Comparison of ENCODE assay signal across 10 cellular contexts in the genomic region with DNA sequence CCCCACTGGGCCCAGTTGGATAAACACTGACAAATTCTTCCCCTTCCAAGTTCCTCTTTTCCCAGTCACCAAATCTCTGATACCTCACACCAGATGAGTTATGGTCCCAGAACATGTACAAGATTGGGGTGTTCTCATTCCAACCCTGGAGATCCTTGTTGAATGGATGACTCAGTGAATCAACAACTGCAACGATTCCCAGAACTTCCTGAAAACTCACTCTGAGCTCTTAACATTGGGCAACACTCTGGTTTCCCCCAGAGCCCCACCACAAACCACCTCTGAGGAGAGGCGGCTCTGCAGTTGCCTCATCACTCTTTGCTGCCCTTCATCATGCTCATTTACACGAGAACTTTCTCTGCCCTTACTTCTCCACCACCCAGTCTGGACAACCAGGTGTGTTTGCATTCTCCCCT.
DNase-seq lines count a peak whose midpoint lies in the region; ATAC-seq and TF ChIP-seq lines count a peak whose summit lies in the region.
"Had no signal": no experiment of that assay in that cellular context is flagged by ENCODE, and none has a peak within 500 bp of the region (broad histone marks: within the 10 kb centered on the region; RNA-seq: fewer than 3 reads in every experiment).

No MANE protein-coding gene starts in this region.

- peaks cover 2% of the 10 kb centered on the region for H3K36me3 Mint-ChIP-seq in central memory CD8-positive, alpha-beta T cell (ENCODE audit: insufficient read depth)

- no peaks in the 10 kb centered on the region for H3K9me3 ChIP-seq in suprapubic skin
- H3K9me3 ChIP-seq: adrenal gland had no signal

- 80% methylated on average over 3 of the region's 3 CpGs for WGBS in suprapubic skin

- no peak for TF ChIP-seq POLR2A in suprapubic skin (IDR thresholded peaks at IDR 0.05)

- no peaks in the 10 kb centered on the region for H3K27me3 ChIP-seq in suprapubic skin
- H3K27me3 ChIP-seq: adrenal gland had no signal

- ATAC-seq in central memory CD8-positive, alpha-beta T cell (replicated peaks; ENCODE audit: extremely low read depth, poor library complexity, severe bottlenecking): peak; percentile 19
- no peak for ATAC-seq in GM18519 (IDR thresholded peaks at IDR 0.05; ENCODE audit: low FRiP score, unreplicated experiment)

- peaks cover 15% of the 10 kb centered on the region for H3K27me3 Mint-ChIP-seq in central memory CD8-positive, alpha-beta T cell

- H3K4me1 ChIP-seq in suprapubic skin: no peaks in the 10 kb centered on the region
- H3K4me1 ChIP-seq: tibial nerve had no signal

- no peak for TF ChIP-seq EP300 in suprapubic skin (IDR thresholded peaks at IDR 0.05)

- H3K4me3 Mint-ChIP-seq in central memory CD8-positive, alpha-beta T cell: no peak overlapping the region

- H3K27ac Mint-ChIP-seq in central memory CD8-positive, alpha-beta T cell (ENCODE audit: low read depth): no peak overlapping the region

- no peak overlapping the region for H3K4me3 ChIP-seq in suprapubic skin
- H3K4me3 ChIP-seq: adrenal gland, tibial nerve had no signal

- TF ChIP-seq CTCF in suprapubic skin (IDR thresholded peaks at IDR 0.05): no peak

- no peaks in the 10 kb centered on the region for H3K9me3 Mint-ChIP-seq in central memory CD8-positive, alpha-beta T cell

- H3K4me1 Mint-ChIP-seq in central memory CD8-positive, alpha-beta T cell: no peaks in the 10 kb centered on the region

- DNase-seq in Daoy (ENCODE audit: low read depth): peak; percentile 97
- DNase-seq in MV-4-11 (lab: John Stamatoyannopoulos, UW): peak; percentile 98
- DNase-seq in central memory CD8-positive, alpha-beta T cell (ENCODE audit: low spot score in 2 of 2): no peak
- DNase-seq in non-pigmented ciliary epithelial cell (ENCODE audit: low read depth): peak; percentile 76
- no peak for DNase-seq in suprapubic skin (ENCODE audit: low spot score in 2 of 2)
- DNase-seq in effector CD4-positive, alpha-beta T cell: no peak
- no peak for DNase-seq in NCI-H2171 treated with DMSO at 0.1 percent for 48 hours (lab: John Stamatoyannopoulos, UW)

- no peak overlapping the region for H3K27ac ChIP-seq in suprapubic skin
- H3K27ac ChIP-seq: adrenal gland, tibial nerve had no signal

- H3K36me3 ChIP-seq in suprapubic skin: no peaks in the 10 kb centered on the region
- H3K36me3 ChIP-seq: adrenal gland, tibial nerve had no signal

Comparison
In these comparisons a context has a peak if more than half of its experiments do, and no peak if none do; other contexts are left out.
1. DNase-seq: peak in Daoy (single experiment), MV-4-11 (single experiment) and non-pigmented ciliary epithelial cell (single experiment); none in central memory CD8-positive, alpha-beta T cell (0 of 2), suprapubic skin (0 of 2), effector CD4-positive, alpha-beta T cell (single experiment) and NCI-H2171 treated with DMSO at 0.1 percent for 48 hours (single experiment).